In genomic region chr10:59977486-59977885, GRCh38 we compare ENCODE assay signal across 26 cellular contexts.
DNase-seq lines count a peak whose midpoint lies in the region; ATAC-seq, FAIRE-seq and TF ChIP-seq lines count a peak whose summit lies in the region.
"Had no signal": no experiment of that assay in that cellular context is flagged by ENCODE, and none has a peak within 500 bp of the region (broad histone marks: within the 10 kb centered on the region; RNA-seq: fewer than 3 reads in every experiment).

No MANE protein-coding gene starts in this region.

- peaks cover 18 to 26% (median 21%) of the 10 kb centered on the region in 3 experiments for H3K36me3 Mint-ChIP-seq in H9 (ENCODE audit: insufficient read depth in 1 of 3, low read depth in 3 of 3)
- H3K36me3 Mint-ChIP-seq: CD14-positive monocyte had no signal

- no peak overlapping the region for H3T11ph ChIP-seq in H9 (ENCODE audit: low read length)

- H3K56ac ChIP-seq in H9 (ENCODE audit: insufficient read length, low read depth, low read length), result no peak overlapping the region

- no peak overlapping the region for H3K18ac ChIP-seq in H9 (ENCODE audit: insufficient read length, low read depth, low read length)

- DNase-seq in DMS53 (lab: John Stamatoyannopoulos, UW), result peak; percentile 26
- DNase-seq in DMS53 treated with DMSO at 0.1 percent for 48 hours (lab: John Stamatoyannopoulos, UW; ENCODE audit: unreplicated experiment), result no peak
- DNase-seq in H9, result no peak
- peak; percentile 21 for DNase-seq in OCI-M1 (lab: John Stamatoyannopoulos, UW)
- DNase-seq in K562 (ENCODE audit: extremely low read depth in 1 of 4, low spot score in 3 of 4), result no peak
- no peak for DNase-seq in AG08395 (ENCODE audit: low spot score)
- no peak for DNase-seq in testis
- DNase-seq: AML-193; BE2C; Calu3; CD4-positive, alpha-beta T cell; CD8-positive, alpha-beta memory T cell; DMS79; EL; GF-D8; GOT3; HCEC 1CT; HFFc6 had no signal

- peaks cover 5 to 6% of the 10 kb centered on the region in 2 experiments for H3K4me1 Mint-ChIP-seq in H9
- H3K4me1 Mint-ChIP-seq: CD8-positive, alpha-beta memory T cell had no signal

- no peak overlapping the region for H3K14ac ChIP-seq in H9 (ENCODE audit: insufficient read depth, low read length)

- H2BK12ac ChIP-seq in H9 (ENCODE audit: insufficient read length, low read depth, low read length), result no peak overlapping the region

- H3K27ac ChIP-seq in H9 (ENCODE audit: insufficient read length, low read depth, low read length), result no peak overlapping the region
- no peak overlapping the region for H3K27ac ChIP-seq in K562 (ENCODE audit: extremely low read depth, low read depth, low read length)
- H3K27ac ChIP-seq in testis, result no peak overlapping the region
- H3K27ac ChIP-seq: 22Rv1; BLaER1 treated with 17β-estradiol and CSF1 and Interleukin-3, amounts not matched to agents 10 nM and 100 nM had no signal

- no peaks in the 10 kb centered on the region for H3K79me2 ChIP-seq in H9 (ENCODE audit: insufficient read depth, low read length)
- H3K79me2 ChIP-seq in K562 (ENCODE audit: control insufficient read depth, insufficient read depth, low read length), result no peaks in the 10 kb centered on the region

- H3K4me2 ChIP-seq in H9 (ENCODE audit: insufficient read depth, insufficient read length, low read length) (no peak overlapping the region), K562 (ENCODE audit: insufficient read depth, low read length) (no peak overlapping the region)
- H3K4me2 ChIP-seq: BLaER1 treated with 17β-estradiol and CSF1 and Interleukin-3, amounts not matched to agents 10 nM and 100 nM had no signal

- H2BK5ac ChIP-seq in H9 (ENCODE audit: insufficient read length, low read length), result no peak overlapping the region

- ATAC-seq in K562, result no peak
- no peak for ATAC-seq in HG02571 (IDR thresholded peaks at IDR 0.05; ENCODE audit: unreplicated experiment)

- no peaks in the 10 kb centered on the region for H3K23me2 ChIP-seq in H9 (ENCODE audit: insufficient read length, low read depth, low read length, poor library complexity, severe bottlenecking)

- no peak overlapping the region for H3K4me3 Mint-ChIP-seq in H9
- H3K4me3 Mint-ChIP-seq: CD14-positive monocyte; CD4-positive, alpha-beta T cell; CD8-positive, alpha-beta memory T cell; HFFc6 had no signal

- H2BK20ac ChIP-seq in H9 (ENCODE audit: low read depth, low read length, poor library complexity, severe bottlenecking), result peak overlapping the region; percentile 45

- no peak overlapping the region for H4K5ac ChIP-seq in H9 (ENCODE audit: insufficient read length, low read depth, low read length)

- H2BK120ac ChIP-seq in H9 (ENCODE audit: low read depth, low read length, poor library complexity, severe bottlenecking), result no peak overlapping the region

- TF ChIP-seq POLR2A in K562 (conservative IDR thresholded peaks at IDR 0.05), result no peak
- no peak for TF ChIP-seq POLR2A in testis (IDR thresholded peaks at IDR 0.05)

- H4K20me1 ChIP-seq in H9 (ENCODE audit: control insufficient read depth, insufficient read depth, insufficient read length), result no peaks in the 10 kb centered on the region
- no peaks in the 10 kb centered on the region for H4K20me1 ChIP-seq in K562 (replicated peaks; ENCODE audit: control insufficient read depth, insufficient read depth, low read length)
- H4K20me1 ChIP-seq: BLaER1 treated with 17β-estradiol and CSF1 and Interleukin-3, amounts not matched to agents 10 nM and 100 nM had no signal

- no peak overlapping the region for H3K9ac ChIP-seq in H9 (ENCODE audit: extremely low read depth, insufficient read length, low read length)
- no peak overlapping the region for H3K9ac ChIP-seq in K562 (ENCODE audit: insufficient read depth in 1 of 2, low read depth in 2 of 2, low read length in 2 of 2)
- H3K9ac ChIP-seq: BLaER1 treated with 17β-estradiol and CSF1 and Interleukin-3, amounts not matched to agents 10 nM and 100 nM had no signal

- H3K4ac ChIP-seq in H9 (ENCODE audit: low read depth, low read length), result no peak overlapping the region

- no peak overlapping the region for H2BK15ac ChIP-seq in H9 (ENCODE audit: low read depth, low read length)

- intact Hi-C loops in K562 (cut with micrococcal nuclease) (no loop called here), testis (cut with DNase I; ENCODE audit: low total_unique reads) (no loop called here)

- H4K8ac ChIP-seq in H9 (replicated peaks; ENCODE audit: insufficient read length, low read depth, low read length), result no peak overlapping the region

- H3K27me3 ChIP-seq in H9 (ENCODE audit: insufficient read depth, low read length), result no peaks in the 10 kb centered on the region
- no peaks in the 10 kb centered on the region for H3K27me3 ChIP-seq in K562 (ENCODE audit: control insufficient read depth in 2 of 2, insufficient read depth in 2 of 2, low read length in 2 of 2)
- no peaks in the 10 kb centered on the region for H3K27me3 ChIP-seq in testis
- H3K27me3 ChIP-seq: BE2C; BLaER1 treated with 17β-estradiol and CSF1 and Interleukin-3, amounts not matched to agents 10 nM and 100 nM had no signal

- no peak overlapping the region for H3K27ac Mint-ChIP-seq in H9
- H3K27ac Mint-ChIP-seq: CD14-positive monocyte; CD4-positive, alpha-beta T cell; CD8-positive, alpha-beta memory T cell; HFFc6 had no signal

- H3K9me3 ChIP-seq in H9 (ENCODE audit: control insufficient read depth, low read depth, low read length), result no peaks in the 10 kb centered on the region
- peaks cover 2% of the 10 kb centered on the region for H3K9me3 ChIP-seq in K562 (replicated peaks; ENCODE audit: control insufficient read depth, insufficient read depth, low read depth, low read length)
- no peaks in the 10 kb centered on the region for H3K9me3 ChIP-seq in testis
- H3K9me3 ChIP-seq: BE2C had no signal

- H4K91ac ChIP-seq in H9 (ENCODE audit: insufficient read length, low read depth, low read length), result no peak overlapping the region

- H3K79me1 ChIP-seq in H9 (ENCODE audit: insufficient read depth, low read depth, low read length, poor library complexity, severe bottlenecking), result no peaks in the 10 kb centered on the region

- H3K36me3 ChIP-seq in K562 (ENCODE audit: control insufficient read depth, insufficient read depth, low read length) (no peaks in the 10 kb centered on the region), testis (ENCODE audit: low read depth, missing control alignments) (no peaks in the 10 kb centered on the region)
- H3K36me3 ChIP-seq: BE2C; BLaER1 treated with 17β-estradiol and CSF1 and Interleukin-3, amounts not matched to agents 10 nM and 100 nM had no signal

- POLR2A ChIA-PET in K562 (lab: Yijun Ruan, JAX), result no interaction called here

- no peak for FAIRE-seq in K562 (lab: Jason Lieb, UNC)
- FAIRE-seq: A204.1, GM12891, GM18507, H54 had no signal

- in situ Hi-C loops in K562 (cut with MboI), result no loop called here

- TF ChIP-seq EP300 in K562 (IDR thresholded peaks at IDR 0.05; ENCODE audit: low read length), result no peak

- no peaks in the 10 kb centered on the region for H3K4me1 ChIP-seq in H9 (ENCODE audit: insufficient read depth, low read length)
- no peaks in the 10 kb centered on the region for H3K4me1 ChIP-seq in K562 (replicated peaks in 1 of 2; ENCODE audit: control insufficient read depth in 2 of 2, insufficient read depth in 2 of 2, low read length in 2 of 2)
- H3K4me1 ChIP-seq in testis, result no peaks in the 10 kb centered on the region
- H3K4me1 ChIP-seq: BE2C had no signal

- CTCF ChIA-PET in K562 (lab: Yijun Ruan, JAX; ENCODE audit: low intra/inter-chr PET ratio), result no interaction called here

- H3K9me3 Mint-ChIP-seq in H9, result peaks cover 27 to 35% of the 10 kb centered on the region in 2 experiments

- no peaks in the 10 kb centered on the region for H3K9me1 ChIP-seq in K562 (ENCODE audit: control insufficient read depth, insufficient read depth, low read length)

- no peaks in the 10 kb centered on the region for H3K27me3 Mint-ChIP-seq in H9 (ENCODE audit: low read depth)
- H3K27me3 Mint-ChIP-seq: CD4-positive, alpha-beta T cell had no signal

- H2AFZ ChIP-seq in H9 (ENCODE audit: low read length) (no peak overlapping the region), K562 (ENCODE audit: low read depth, low read length) (no peak overlapping the region)

- TF ChIP-seq RAD21 in K562 (CRISPR knock-in tag; conservative IDR thresholded peaks at IDR 0.05 in 1 of 2, IDR thresholded peaks at IDR 0.05 in 1 of 2), result no peak

- no peak overlapping the region for H3K4me3 ChIP-seq in K562
- no peak overlapping the region for H3K4me3 ChIP-seq in testis
- H3K4me3 ChIP-seq: BLaER1 treated with 17β-estradiol and CSF1 and Interleukin-3, amounts not matched to agents 10 nM and 100 nM had no signal

- no TSS peak for BruUV-seq in K562 (replicated peaks; lab: Mats Ljungman, UMichigan)

- H2AK5ac ChIP-seq in H9 (ENCODE audit: insufficient read length, low read length), result no peak overlapping the region

- TF ChIP-seq CTCF in H9 (conservative IDR thresholded peaks at IDR 0.05), result no peak
- TF ChIP-seq CTCF in K562 (IDR thresholded peaks at IDR 0.05 in 2 of 3, conservative IDR thresholded peaks at IDR 0.05 in 1 of 3; ENCODE audit: insufficient read depth in 2 of 3, low read depth in 1 of 3, low read length in 3 of 3), result no peak
- no peak for TF ChIP-seq CTCF in testis (IDR thresholded peaks at IDR 0.05)

- no peak overlapping the region for H3K23ac ChIP-seq in H9 (ENCODE audit: insufficient read length, low read depth, low read length)

TF ChIP-seq in K562, 482 proteins besides CTCF, POLR2A, EP300 and RAD21:
- TF ChIP-seq RBM39 (optimal IDR thresholded peaks at IDR 0.05; ENCODE audit: low read depth, low read length) (no peak), KLF13 (tag; IDR thresholded peaks at IDR 0.05; ENCODE audit: borderline replicate concordance, low read depth) (no peak), TOE1 (IDR thresholded peaks at IDR 0.05; ENCODE audit: borderline replicate concordance) (no peak), TOE1 (CRISPR knock-in tag; IDR thresholded peaks at IDR 0.05; ENCODE audit: borderline replicate concordance, low read depth) (no peak), FOXM1 (IDR thresholded peaks at IDR 0.05; ENCODE audit: low read depth) (no peak), FOXM1 (CRISPR knock-in tag; IDR thresholded peaks at IDR 0.05; ENCODE audit: low read depth) (no peak), ZNF699 (CRISPR knock-in tag; IDR thresholded peaks at IDR 0.05; ENCODE audit: insufficient replicate concordance) (no peak), TRIM24 (IDR thresholded peaks at IDR 0.05) (0 out of 4 replicates have a peak, but pooled peaks of 1 of the 2 experiments have one; percentile 33), TRIM28 (IDR thresholded peaks at IDR 0.05) (peak; percentile 81; the same call in 1 of the 2 replicates), SREBF1 (IDR thresholded peaks at IDR 0.05; ENCODE audit: borderline replicate concordance, low read depth, low read length) (no peak)
- TF ChIP-seq, protein P1, sequence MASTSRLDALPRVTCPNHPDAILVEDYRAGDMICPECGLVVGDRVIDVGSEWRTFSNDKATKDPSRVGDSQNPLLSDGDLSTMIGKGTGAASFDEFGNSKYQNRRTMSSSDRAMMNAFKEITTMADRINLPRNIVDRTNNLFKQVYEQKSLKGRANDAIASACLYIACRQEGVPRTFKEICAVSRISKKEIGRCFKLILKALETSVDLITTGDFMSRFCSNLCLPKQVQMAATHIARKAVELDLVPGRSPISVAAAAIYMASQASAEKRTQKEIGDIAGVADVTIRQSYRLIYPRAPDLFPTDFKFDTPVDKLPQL (IDR thresholded peaks at IDR 0.05; ENCODE audit: extremely low read depth, insufficient read length), result no peak

Comparison
In these comparisons a context has a peak if more than half of its experiments do, and no peak if none do; other contexts are left out.
1. DNase-seq: peak in DMS53 (single experiment) and OCI-M1 (single experiment); none in DMS53 treated with DMSO at 0.1 percent for 48 hours (single experiment), H9 (single experiment), K562 (0 of 4), AG08395 (single experiment) and testis (single experiment).